Comparison of ENCODE assay signal across 10 cellular contexts in the genomic region with DNA sequence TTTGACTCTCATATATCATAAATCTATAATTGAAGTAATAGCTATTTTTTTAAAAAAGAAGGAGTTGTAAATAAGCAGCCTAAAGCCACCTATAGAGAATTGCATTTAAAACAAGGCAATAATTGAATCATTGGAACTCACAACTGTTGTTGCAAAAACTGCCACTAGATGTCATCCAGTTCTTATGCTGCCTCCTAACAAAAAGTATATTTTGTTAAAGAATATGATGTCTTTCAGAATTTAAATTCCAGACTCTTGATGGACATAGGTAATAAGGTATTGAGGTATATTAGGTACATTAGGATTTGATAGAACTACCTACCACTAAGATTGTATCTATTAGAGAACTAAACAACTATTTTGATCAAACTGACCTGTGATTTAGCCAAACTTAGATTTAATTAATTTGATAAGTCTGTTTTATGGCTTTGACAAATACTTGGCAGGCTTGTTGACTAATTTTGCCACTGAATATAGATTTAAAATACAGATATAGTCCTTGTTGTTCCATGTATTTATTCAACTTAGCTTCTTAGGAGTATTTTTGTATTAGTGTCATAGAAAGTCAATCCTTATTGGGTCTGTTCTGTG.
DNase-seq lines count a peak whose midpoint lies in the region; FAIRE-seq and TF ChIP-seq lines count a peak whose summit lies in the region.
"Had no signal": no experiment of that assay in that cellular context is flagged by ENCODE, and none has a peak within 500 bp of the region (broad histone marks: within the 10 kb centered on the region; RNA-seq: fewer than 3 reads in every experiment).

No MANE protein-coding gene starts in this region.

- peak overlapping the region in 1 of 2 donors; percentile 18 for H3K9ac ChIP-seq in colonic mucosa (ENCODE audit: low read depth in 2 of 2, low read length in 2 of 2)
- H3K9ac ChIP-seq: BLaER1 treated with 17β-estradiol and CSF1 and Interleukin-3, amounts not matched to agents 10 nM and 100 nM had no signal

- H3K4me3 ChIP-seq in NB4 (ENCODE audit: low read depth, low read length) (no peak overlapping the region), colonic mucosa (no peak overlapping the region)
- H3K4me3 ChIP-seq: BLaER1 treated with 17β-estradiol and CSF1 and Interleukin-3, amounts not matched to agents 10 nM and 100 nM; stomach had no signal

- DNase-seq in NCI-H1436 (lab: John Stamatoyannopoulos, UW) (peak; percentile 10), NCI-H1436 treated with DMSO at 0.1 percent for 48 hours (lab: John Stamatoyannopoulos, UW) (no peak), NB4 (ENCODE audit: low read depth) (peak; percentile 33), progenitor cell of endocrine pancreas (ENCODE audit: low spot score, unreplicated experiment) (no peak), mesenteric fat pad (ENCODE audit: low spot score) (no peak), colonic mucosa (no peak)
- DNase-seq in stimulated activated CD4-positive, alpha-beta T cell treated with anti-CD3 and anti-CD28 coated beads, Interleukin-2, amount 100 ng/mL, for 24 hours: no peak
- DNase-seq: stomach had no signal

- no peak for TF ChIP-seq POLR2A in NB4 (IDR thresholded peaks at IDR 0.05; ENCODE audit: extremely low read depth, insufficient read length)

- H3K36me3 ChIP-seq in colonic mucosa: no peaks in the 10 kb centered on the region
- H3K36me3 ChIP-seq: BLaER1 treated with 17β-estradiol and CSF1 and Interleukin-3, amounts not matched to agents 10 nM and 100 nM; stomach had no signal

- no peaks in the 10 kb centered on the region for H3K27me3 ChIP-seq in colonic mucosa
- H3K27me3 ChIP-seq: BLaER1 treated with 17β-estradiol and CSF1 and Interleukin-3, amounts not matched to agents 10 nM and 100 nM; stomach had no signal

- peak; percentile 88 for FAIRE-seq in endometrium (lab: Jason Lieb, UNC)

- H3K27ac ChIP-seq in colonic mucosa: no peak overlapping the region
- H3K27ac ChIP-seq: BLaER1 treated with 17β-estradiol and CSF1 and Interleukin-3, amounts not matched to agents 10 nM and 100 nM; stomach had no signal

- intact Hi-C loops in colonic mucosa (cut with DNase I): no loop called here

- TF ChIP-seq CTCF in NB4 (IDR thresholded peaks at IDR 0.05; ENCODE audit: low read depth, low read length) (peak; percentile 57), progenitor cell of endocrine pancreas (IDR thresholded peaks at IDR 0.05; ENCODE audit: unreplicated experiment) (peak; percentile 80), colonic mucosa (IDR thresholded peaks at IDR 0.05) (no peak)

- H3K27ac Mint-ChIP-seq in progenitor cell of endocrine pancreas: no peak overlapping the region

- no peak overlapping the region for H3K4me3 Mint-ChIP-seq in progenitor cell of endocrine pancreas (ENCODE audit: low read depth)

- no peaks in the 10 kb centered on the region for H3K9me3 ChIP-seq in colonic mucosa
- H3K9me3 ChIP-seq: stomach had no signal

- peaks cover 8% of the 10 kb centered on the region for H3K9me3 Mint-ChIP-seq in progenitor cell of endocrine pancreas (ENCODE audit: low read depth)

- peaks cover 7% of the 10 kb centered on the region for H3K4me1 Mint-ChIP-seq in progenitor cell of endocrine pancreas (ENCODE audit: low read depth)

- peaks cover 4% of the 10 kb centered on the region for H3K36me3 Mint-ChIP-seq in progenitor cell of endocrine pancreas (ENCODE audit: insufficient read depth)

- no peaks in the 10 kb centered on the region for H3K4me1 ChIP-seq in colonic mucosa
- H3K4me1 ChIP-seq: BLaER1 treated with 17β-estradiol and CSF1 and Interleukin-3, amounts not matched to agents 10 nM and 100 nM; stomach had no signal

- peaks cover 5% of the 10 kb centered on the region for H3K27me3 Mint-ChIP-seq in progenitor cell of endocrine pancreas

Comparison
In these comparisons a context has a peak if more than half of its experiments do, and no peak if none do; other contexts are left out.
1. DNase-seq: peak in NCI-H1436 (single experiment) and NB4 (single experiment); none in NCI-H1436 treated with DMSO at 0.1 percent for 48 hours (single experiment), progenitor cell of endocrine pancreas (single experiment), stimulated activated CD4-positive, alpha-beta T cell treated with anti-CD3 and anti-CD28 coated beads, Interleukin-2, amount 100 ng/mL, for 24 hours (0 of 2), mesenteric fat pad (single experiment) and colonic mucosa (single experiment).